1 cellular context compared by ENCODE assay signal in the genomic region with DNA sequence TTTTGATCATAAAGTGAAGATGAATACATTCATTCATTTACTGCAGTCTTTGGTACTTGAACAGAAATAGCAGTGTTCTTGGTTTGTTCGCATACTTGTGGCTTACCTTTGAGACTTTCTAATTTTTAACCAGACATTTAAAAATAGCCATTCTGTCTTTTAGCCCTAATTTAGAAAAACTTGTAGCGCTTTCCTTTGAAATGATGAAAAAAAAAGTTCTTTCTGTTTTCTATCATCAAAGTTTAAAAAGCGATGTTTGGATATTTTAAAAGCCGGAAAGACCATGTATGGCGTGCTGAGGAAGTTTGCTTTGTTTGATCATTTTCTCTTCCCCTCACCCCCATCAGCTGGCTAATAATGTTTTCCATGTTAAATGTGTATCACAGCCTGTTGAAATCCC.
TF ChIP-seq lines count a peak whose summit lies in the region.

No MANE protein-coding gene starts in this region.

TF ChIP-seq in GM12878, 131 proteins besides CTCF, POLR2A, EP300 and RAD21 (continued from another document):
- 0 out of 2 replicates have a peak, but pooled peaks have one; percentile 74 for TF ChIP-seq RCOR1 (conservative IDR thresholded peaks at IDR 0.05; ENCODE audit: low read depth, low read length)
- no peak for TF ChIP-seq SIN3A (IDR thresholded peaks at IDR 0.05; ENCODE audit: low read depth, low read length)
- no peak for TF ChIP-seq NFXL1 (IDR thresholded peaks at IDR 0.05; ENCODE audit: borderline replicate concordance)
- TF ChIP-seq, protein P1, sequence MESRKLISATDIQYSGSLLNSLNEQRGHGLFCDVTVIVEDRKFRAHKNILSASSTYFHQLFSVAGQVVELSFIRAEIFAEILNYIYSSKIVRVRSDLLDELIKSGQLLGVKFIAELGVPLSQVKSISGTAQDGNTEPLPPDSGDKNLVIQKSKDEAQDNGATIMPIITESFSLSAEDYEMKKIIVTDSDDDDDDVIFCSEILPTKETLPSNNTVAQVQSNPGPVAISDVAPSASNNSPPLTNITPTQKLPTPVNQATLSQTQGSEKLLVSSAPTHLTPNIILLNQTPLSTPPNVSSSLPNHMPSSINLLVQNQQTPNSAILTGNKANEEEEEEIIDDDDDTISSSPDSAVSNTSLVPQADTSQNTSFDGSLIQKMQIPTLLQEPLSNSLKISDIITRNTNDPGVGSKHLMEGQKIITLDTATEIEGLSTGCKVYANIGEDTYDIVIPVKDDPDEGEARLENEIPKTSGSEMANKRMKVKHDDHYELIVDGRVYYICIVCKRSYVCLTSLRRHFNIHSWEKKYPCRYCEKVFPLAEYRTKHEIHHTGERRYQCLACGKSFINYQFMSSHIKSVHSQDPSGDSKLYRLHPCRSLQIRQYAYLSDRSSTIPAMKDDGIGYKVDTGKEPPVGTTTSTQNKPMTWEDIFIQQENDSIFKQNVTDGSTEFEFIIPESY (IDR thresholded peaks at IDR 0.05) = peak; percentile 55; the same call in 1 of the 2 replicates
- no peak for TF ChIP-seq TAF1 (IDR thresholded peaks at IDR 0.05; ENCODE audit: borderline replicate concordance, low read depth, low read length)
- TF ChIP-seq SMC3 (IDR thresholded peaks at IDR 0.05; ENCODE audit: borderline replicate concordance, low read length) = peak; percentile 17; the same call in 1 of the 2 replicates
- peak; percentile 45 for TF ChIP-seq BCL11A (IDR thresholded peaks at IDR 0.05; ENCODE audit: low read depth, low read length)
- TF ChIP-seq, protein P2, sequence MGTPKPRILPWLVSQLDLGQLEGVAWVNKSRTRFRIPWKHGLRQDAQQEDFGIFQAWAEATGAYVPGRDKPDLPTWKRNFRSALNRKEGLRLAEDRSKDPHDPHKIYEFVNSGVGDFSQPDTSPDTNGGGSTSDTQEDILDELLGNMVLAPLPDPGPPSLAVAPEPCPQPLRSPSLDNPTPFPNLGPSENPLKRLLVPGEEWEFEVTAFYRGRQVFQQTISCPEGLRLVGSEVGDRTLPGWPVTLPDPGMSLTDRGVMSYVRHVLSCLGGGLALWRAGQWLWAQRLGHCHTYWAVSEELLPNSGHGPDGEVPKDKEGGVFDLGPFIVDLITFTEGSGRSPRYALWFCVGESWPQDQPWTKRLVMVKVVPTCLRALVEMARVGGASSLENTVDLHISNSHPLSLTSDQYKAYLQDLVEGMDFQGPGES (IDR thresholded peaks at IDR 0.05) = no peak
- peak; percentile 86 for TF ChIP-seq CREM (IDR thresholded peaks at IDR 0.05; ENCODE audit: low read depth)
- TF ChIP-seq TCF7 (IDR thresholded peaks at IDR 0.05; ENCODE audit: borderline replicate concordance) = peak; percentile 82
- TF ChIP-seq MXI1 (IDR thresholded peaks at IDR 0.05; ENCODE audit: low read depth, low read length) = peak; percentile 63; the same call in 1 of the 2 replicates
- peak; percentile 99 for TF ChIP-seq RUNX3 (IDR thresholded peaks at IDR 0.05; ENCODE audit: low read length)
- no peak for TF ChIP-seq EZH2 (IDR thresholded peaks at IDR 0.05; ENCODE audit: borderline replicate concordance, control insufficient read depth, low read depth, low read length)
- TF ChIP-seq MEF2A (IDR thresholded peaks at IDR 0.05; ENCODE audit: insufficient read depth, low read depth, low read length) = peak; percentile 100
- peak; percentile 40; the same call in 1 of the 2 replicates for TF ChIP-seq CREB1 (IDR thresholded peaks at IDR 0.05; ENCODE audit: low read depth)
- TF ChIP-seq MTA3 (IDR thresholded peaks at IDR 0.05; ENCODE audit: borderline replicate concordance, low read length) = peak; percentile 98
- peak; percentile 74 for TF ChIP-seq PML (IDR thresholded peaks at IDR 0.05; ENCODE audit: low read length)
- no peak for TF ChIP-seq CHD1 (IDR thresholded peaks at IDR 0.05; ENCODE audit: low read depth, low read length)
- peak; percentile 95 for TF ChIP-seq ZNF24 (IDR thresholded peaks at IDR 0.05)
- TF ChIP-seq TCF3 (IDR thresholded peaks at IDR 0.05; ENCODE audit: borderline replicate concordance, insufficient read depth, low read depth, low read length) = no peak
- no peak for TF ChIP-seq TCF12 (IDR thresholded peaks at IDR 0.05; ENCODE audit: low read depth, low read length)
- TF ChIP-seq, protein P3, sequence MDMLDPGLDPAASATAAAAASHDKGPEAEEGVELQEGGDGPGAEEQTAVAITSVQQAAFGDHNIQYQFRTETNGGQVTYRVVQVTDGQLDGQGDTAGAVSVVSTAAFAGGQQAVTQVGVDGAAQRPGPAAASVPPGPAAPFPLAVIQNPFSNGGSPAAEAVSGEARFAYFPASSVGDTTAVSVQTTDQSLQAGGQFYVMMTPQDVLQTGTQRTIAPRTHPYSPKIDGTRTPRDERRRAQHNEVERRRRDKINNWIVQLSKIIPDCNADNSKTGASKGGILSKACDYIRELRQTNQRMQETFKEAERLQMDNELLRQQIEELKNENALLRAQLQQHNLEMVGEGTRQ (IDR thresholded peaks at IDR 0.05; ENCODE audit: borderline replicate concordance, low read depth, low read length) = no peak
- TF ChIP-seq, protein P4, sequence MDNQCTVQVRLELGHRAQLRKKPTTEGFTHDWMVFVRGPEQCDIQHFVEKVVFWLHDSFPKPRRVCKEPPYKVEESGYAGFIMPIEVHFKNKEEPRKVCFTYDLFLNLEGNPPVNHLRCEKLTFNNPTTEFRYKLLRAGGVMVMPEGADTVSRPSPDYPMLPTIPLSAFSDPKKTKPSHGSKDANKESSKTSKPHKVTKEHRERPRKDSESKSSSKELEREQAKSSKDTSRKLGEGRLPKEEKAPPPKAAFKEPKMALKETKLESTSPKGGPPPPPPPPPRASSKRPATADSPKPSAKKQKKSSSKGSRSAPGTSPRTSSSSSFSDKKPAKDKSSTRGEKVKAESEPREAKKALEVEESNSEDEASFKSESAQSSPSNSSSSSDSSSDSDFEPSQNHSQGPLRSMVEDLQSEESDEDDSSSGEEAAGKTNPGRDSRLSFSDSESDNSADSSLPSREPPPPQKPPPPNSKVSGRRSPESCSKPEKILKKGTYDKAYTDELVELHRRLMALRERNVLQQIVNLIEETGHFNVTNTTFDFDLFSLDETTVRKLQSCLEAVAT (IDR thresholded peaks at IDR 0.05) = no peak
- no peak for TF ChIP-seq TARDBP (IDR thresholded peaks at IDR 0.05; ENCODE audit: borderline replicate concordance)
- TF ChIP-seq, protein P5, sequence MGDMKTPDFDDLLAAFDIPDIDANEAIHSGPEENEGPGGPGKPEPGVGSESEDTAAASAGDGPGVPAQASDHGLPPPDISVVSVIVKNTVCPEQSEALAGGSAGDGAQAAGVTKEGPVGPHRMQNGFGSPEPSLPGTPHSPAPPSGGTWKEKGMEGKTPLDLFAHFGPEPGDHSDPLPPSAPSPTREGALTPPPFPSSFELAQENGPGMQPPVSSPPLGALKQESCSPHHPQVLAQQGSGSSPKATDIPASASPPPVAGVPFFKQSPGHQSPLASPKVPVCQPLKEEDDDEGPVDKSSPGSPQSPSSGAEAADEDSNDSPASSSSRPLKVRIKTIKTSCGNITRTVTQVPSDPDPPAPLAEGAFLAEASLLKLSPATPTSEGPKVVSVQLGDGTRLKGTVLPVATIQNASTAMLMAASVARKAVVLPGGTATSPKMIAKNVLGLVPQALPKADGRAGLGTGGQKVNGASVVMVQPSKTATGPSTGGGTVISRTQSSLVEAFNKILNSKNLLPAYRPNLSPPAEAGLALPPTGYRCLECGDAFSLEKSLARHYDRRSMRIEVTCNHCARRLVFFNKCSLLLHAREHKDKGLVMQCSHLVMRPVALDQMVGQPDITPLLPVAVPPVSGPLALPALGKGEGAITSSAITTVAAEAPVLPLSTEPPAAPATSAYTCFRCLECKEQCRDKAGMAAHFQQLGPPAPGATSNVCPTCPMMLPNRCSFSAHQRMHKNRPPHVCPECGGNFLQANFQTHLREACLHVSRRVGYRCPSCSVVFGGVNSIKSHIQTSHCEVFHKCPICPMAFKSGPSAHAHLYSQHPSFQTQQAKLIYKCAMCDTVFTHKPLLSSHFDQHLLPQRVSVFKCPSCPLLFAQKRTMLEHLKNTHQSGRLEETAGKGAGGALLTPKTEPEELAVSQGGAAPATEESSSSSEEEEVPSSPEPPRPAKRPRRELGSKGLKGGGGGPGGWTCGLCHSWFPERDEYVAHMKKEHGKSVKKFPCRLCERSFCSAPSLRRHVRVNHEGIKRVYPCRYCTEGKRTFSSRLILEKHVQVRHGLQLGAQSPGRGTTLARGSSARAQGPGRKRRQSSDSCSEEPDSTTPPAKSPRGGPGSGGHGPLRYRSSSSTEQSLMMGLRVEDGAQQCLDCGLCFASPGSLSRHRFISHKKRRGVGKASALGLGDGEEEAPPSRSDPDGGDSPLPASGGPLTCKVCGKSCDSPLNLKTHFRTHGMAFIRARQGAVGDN (IDR thresholded peaks at IDR 0.05) = no peak
- no peak for TF ChIP-seq DPF2 (IDR thresholded peaks at IDR 0.05)
- TF ChIP-seq NFIC (IDR thresholded peaks at IDR 0.05; ENCODE audit: low read depth, low read length) = peak; percentile 98
- peak; percentile 99 for TF ChIP-seq TBL1XR1 (IDR thresholded peaks at IDR 0.05; ENCODE audit: low read depth, low read length)
- no peak for TF ChIP-seq PAX5 (IDR thresholded peaks at IDR 0.05; ENCODE audit: borderline replicate concordance, low read depth, low read length)
- peak; percentile 96 for TF ChIP-seq FOXM1 (IDR thresholded peaks at IDR 0.05; ENCODE audit: low read depth, low read length)
TF ChIP-seq in GM12878: peak in this region for 41.
